ENCODE assay signal across 26 cellular contexts in the genomic region with DNA sequence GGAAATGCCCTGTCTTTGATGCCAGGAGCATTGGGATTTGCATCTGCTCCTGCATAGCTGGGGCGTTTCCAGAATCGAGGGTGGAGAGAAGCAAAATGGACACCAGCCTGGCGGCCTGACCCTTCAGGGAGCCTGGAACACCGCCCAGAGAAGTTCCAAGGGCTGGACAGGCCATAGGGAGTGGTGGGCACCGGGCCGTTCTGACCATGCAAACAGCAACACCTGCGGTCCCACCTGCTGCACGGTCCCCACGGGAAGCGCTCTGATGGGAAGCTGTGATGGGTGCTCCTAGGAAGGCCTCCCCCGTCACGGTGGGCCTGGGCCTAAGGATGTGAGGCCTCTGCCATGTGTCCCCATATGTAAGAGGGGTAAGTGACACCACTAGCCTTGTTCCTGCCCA.
"Had no signal": no experiment of that assay in that cellular context is flagged by ENCODE, and none has a peak within 500 bp of the region (broad histone marks: within the 10 kb centered on the region; RNA-seq: fewer than 3 reads in every experiment).

No MANE protein-coding gene starts in this region.

- H3K4me3 Mint-ChIP-seq: immature natural killer cell; naive thymus-derived CD8-positive, alpha-beta T cell; nephron; neural crest cell; stimulated activated memory B cell treated with anti-CD40 and anti-IgM and Interleukin-4, amounts not matched to agents 10 μg/mL and 1 μg/mL and 100 μg/mL, for 72 hours; stimulated activated naive CD8-positive, alpha-beta T cell treated with anti-CD3 and anti-CD28 coated beads, Interleukin-15, amount 100 ng/mL, for 72 hours had no signal

- H3K27ac Mint-ChIP-seq: immature natural killer cell; nephron; progenitor cell of endocrine pancreas; stimulated activated memory B cell treated with anti-CD40 and anti-IgM and Interleukin-4, amounts not matched to agents 10 μg/mL and 1 μg/mL and 100 μg/mL, for 72 hours; stimulated activated naive CD8-positive, alpha-beta T cell treated with anti-CD3 and anti-CD28 coated beads, Interleukin-15, amount 100 ng/mL, for 72 hours had no signal

- H3K9me3 ChIP-seq: left ventricle myocardium inferior, mucosa of descending colon, right atrium auricular region, right lobe of liver, tibial nerve, upper lobe of left lung, vagina had no signal

- H3K4me3 ChIP-seq: left ventricle myocardium inferior, lung, mucosa of descending colon, right atrium auricular region, right lobe of liver, smooth muscle cell, tibial nerve, upper lobe of left lung, vagina had no signal

- H3K36me3 Mint-ChIP-seq: immature natural killer cell; naive thymus-derived CD8-positive, alpha-beta T cell; stimulated activated memory B cell treated with anti-CD40 and anti-IgM and Interleukin-4, amounts not matched to agents 10 μg/mL and 1 μg/mL and 100 μg/mL, for 72 hours had no signal

- ATAC-seq: mucosa of descending colon; naive thymus-derived CD8-positive, alpha-beta T cell; right lobe of liver; stimulated activated memory B cell treated with anti-CD40 and anti-IgM and Interleukin-4, amounts not matched to agents 10 μg/mL and 1 μg/mL and 100 μg/mL, for 72 hours; stimulated activated naive CD8-positive, alpha-beta T cell treated with anti-CD3 and anti-CD28 coated beads, Interleukin-15, amount 100 ng/mL, for 72 hours had no signal

- H3K36me3 ChIP-seq: left ventricle myocardium inferior, right atrium auricular region, right lobe of liver, tibial nerve, upper lobe of left lung, vagina had no signal

- H3K4me2 ChIP-seq: smooth muscle cell had no signal

- H3K4me1 ChIP-seq: right atrium auricular region, right lobe of liver, upper lobe of left lung had no signal

- H3K27ac ChIP-seq: left ventricle myocardium inferior, right atrium auricular region, right lobe of liver, tibial nerve, upper lobe of left lung, vagina had no signal

- DNase-seq: hypothalamus; immature natural killer cell; islet precursor cell; left ventricle myocardium inferior; midbrain; mucosa of descending colon; naive thymus-derived CD8-positive, alpha-beta T cell; nucleus accumbens; right lobe of liver; stimulated activated CD4-positive, alpha-beta T cell treated with anti-CD3 and anti-CD28 coated beads, Interleukin-1b, Interleukin-23, amount 100 ng/mL, for 48 hours; stimulated activated CD4-positive, alpha-beta T cell treated with anti-CD3 and anti-CD28 coated beads, Interleukin-2, amount 100 ng/mL, for 48 hours; stimulated activated CD4-positive, alpha-beta T cell treated with anti-CD3 and anti-CD28 coated beads, Interleukin-4, amount 100 ng/mL, for 4 hours; stimulated activated CD8-positive, alpha-beta memory T cell treated with anti-CD3 and anti-CD28 coated beads, Interleukin-4, amount 100 ng/mL, for 48 hours; stimulated activated naive CD4-positive, alpha-beta T cell treated with Interleukin-2 at 50 U/mL for 16 hours; stimulated activated naive CD8-positive, alpha-beta T cell treated with anti-CD3 and anti-CD28 coated beads, Interleukin-15, amount 100 ng/mL, for 72 hours; substantia nigra had no signal

- H3K4me1 Mint-ChIP-seq: immature natural killer cell; naive thymus-derived CD8-positive, alpha-beta T cell had no signal

- H3K27me3 Mint-ChIP-seq: naive thymus-derived CD8-positive, alpha-beta T cell; stimulated activated memory B cell treated with anti-CD40 and anti-IgM and Interleukin-4, amounts not matched to agents 10 μg/mL and 1 μg/mL and 100 μg/mL, for 72 hours had no signal

- H3K9me3 Mint-ChIP-seq: immature natural killer cell; naive thymus-derived CD8-positive, alpha-beta T cell; nephron; neural crest cell; stimulated activated naive CD8-positive, alpha-beta T cell treated with anti-CD3 and anti-CD28 coated beads, Interleukin-15, amount 100 ng/mL, for 72 hours had no signal

- H3K27me3 ChIP-seq: right atrium auricular region, right lobe of liver, tibial nerve, upper lobe of left lung, vagina had no signal
